In genomic region chr1:961132-961652, GRCh38 we compare ENCODE assay signal across 9 cellular contexts. TPM values are rescaled to one million over a fixed set of nuclear protein-coding genes. Genes with fewer than 3 reads are reported as not detected.
DNase-seq lines count a peak whose midpoint lies in the region; ATAC-seq and TF ChIP-seq lines count a peak whose summit lies in the region.
"Had no signal": no experiment of that assay in that cellular context is flagged by ENCODE, and none has a peak within 500 bp of the region (broad histone marks: within the 10 kb centered on the region; RNA-seq: fewer than 3 reads in every experiment).

No MANE protein-coding gene starts in this region.

- H3K9me3 ChIP-seq in right atrium auricular region (no peaks in the 10 kb centered on the region), ascending aorta (no peaks in the 10 kb centered on the region), vagina (no peaks in the 10 kb centered on the region)

- H3K27ac ChIP-seq in right atrium auricular region (no peak overlapping the region), ascending aorta (no peak overlapping the region), vagina (peak overlapping the region; percentile 48)

- H3K27me3 ChIP-seq in right atrium auricular region (no peaks in the 10 kb centered on the region), ascending aorta (no peaks in the 10 kb centered on the region), vagina (no peaks in the 10 kb centered on the region)

- peaks cover 0 to 39% of the 10 kb centered on the region in 2 donors for H3K4me1 ChIP-seq in right atrium auricular region
- H3K4me1 ChIP-seq in ascending aorta: peaks cover 10 to 29% of the 10 kb centered on the region in 2 donors
- peaks cover 38% of the 10 kb centered on the region for H3K4me1 ChIP-seq in vagina

- DNase-seq in right atrium auricular region (ENCODE audit: low spot score) (no peak), Right ventricle myocardium superior (no peak), ascending aorta (ENCODE audit: low spot score in 2 of 2) (no peak), lung microvascular endothelial cell (ENCODE audit: low read depth in 2 of 2) (peak; percentile 16 to 31), vagina (ENCODE audit: extremely low spot score in 2 of 2) (no peak)

- ATAC-seq in Right ventricle myocardium superior (ENCODE audit: poor library complexity) (no peak), HG02610 (IDR thresholded peaks at IDR 0.05; ENCODE audit: unreplicated experiment) (no peak), GM21723 (IDR thresholded peaks at IDR 0.05; ENCODE audit: unreplicated experiment) (no peak), HG03378 (IDR thresholded peaks at IDR 0.05; ENCODE audit: unreplicated experiment) (no peak)

- H3K36me3 ChIP-seq in right atrium auricular region (peaks cover 7% of the 10 kb centered on the region), ascending aorta (peaks cover 8 to 20% of the 10 kb centered on the region in 2 donors), vagina (peaks cover 0 to 12% of the 10 kb centered on the region in 2 donors)

- H3K4me3 ChIP-seq in right atrium auricular region (peak overlapping the region; percentile 88 to 100), ascending aorta (peak overlapping the region; percentile 89 to 92), vagina (peak overlapping the region; percentile 96 to 97)

- TF ChIP-seq CTCF in right atrium auricular region (IDR thresholded peaks at IDR 0.05): no peak
- no peak for TF ChIP-seq CTCF in ascending aorta (IDR thresholded peaks at IDR 0.05)
- no peak for TF ChIP-seq CTCF in vagina (IDR thresholded peaks at IDR 0.05)

- TF ChIP-seq POLR2A in vagina (IDR thresholded peaks at IDR 0.05): no peak

- intact Hi-C loops in Right ventricle myocardium superior (cut with DNase I) (no loop called here), ascending aorta (cut with DNase I) (no loop called here), vagina (cut with DNase I) (loop anchor here (5.0 kb wide), 1 partner anchor 54 kb away; no protein-coding TSS in a partner anchor)

RNA-seq across cellular contexts. Expression of gene KLHL17, which starts 0.8 kb away (rescaled TPM):
- total RNA-seq in right atrium auricular region (1 to 10 TPM; 2.4 to 2.9 TPM), Right ventricle myocardium superior (5.6 TPM), ascending aorta (16.6 TPM), lung microvascular endothelial cell (2.2 and 3.6 TPM in 2 replicates), vagina (19.6 TPM)

RNA-seq across cellular contexts. Expression of gene NOC2L, which starts 2.1 kb away (rescaled TPM):
- total RNA-seq in right atrium auricular region (10 to 100 TPM; 29.5 to 38.8 TPM), Right ventricle myocardium superior (42.8 TPM), ascending aorta (33.2 TPM), lung microvascular endothelial cell (51.4 and 58.3 TPM in 2 replicates), vagina (42.5 TPM)

RNA-seq across cellular contexts. Expression of gene PLEKHN1, which starts 5.1 kb away (rescaled TPM):
- under 1 TPM in 1 of 2 donors, not detected in 1; 0.59 TPM for total RNA-seq in right atrium auricular region
- not detected for total RNA-seq in Right ventricle myocardium superior
- total RNA-seq in ascending aorta: not detected
- total RNA-seq in lung microvascular endothelial cell: under 0.01 and 0.22 TPM in 2 replicates
- total RNA-seq in vagina: 15.2 TPM

RNA-seq across cellular contexts. Expression of gene PERM1, which starts 20.7 kb away (rescaled TPM):
- total RNA-seq in right atrium auricular region (10 to 100 TPM; 22.0 to 61.8 TPM), Right ventricle myocardium superior (170 TPM), ascending aorta (not detected), lung microvascular endothelial cell (not detected in 2 replicates), vagina (not detected)

RNA-seq across cellular contexts. Expression of gene SAMD11, which starts 37.5 kb away (rescaled TPM):
- total RNA-seq in right atrium auricular region: 1 to 10 TPM; 2.7 to 6.4 TPM
- total RNA-seq in Right ventricle myocardium superior: 1.5 TPM
- 9.7 TPM for total RNA-seq in ascending aorta
- total RNA-seq in lung microvascular endothelial cell: not detected in 2 replicates
- total RNA-seq in vagina: 33.9 TPM
- total RNA-seq: SK-MEL-5 had no signal

Comparison
In these comparisons a context has a peak if more than half of its experiments do, and no peak if none do; other contexts are left out.
1. DNase-seq: peak in lung microvascular endothelial cell (2 of 2); none in right atrium auricular region (single experiment), Right ventricle myocardium superior (single experiment), ascending aorta (0 of 2) and vagina (0 of 2).
2. RNA of gene PLEKHN1, which starts 5.1 kb away (total RNA-seq): 15.2 TPM in vagina (single experiment); 0.59 TPM in right atrium auricular region, not detected in Right ventricle myocardium superior (single experiment), not detected in ascending aorta (single experiment) and under 0.01 to 0.22 TPM in lung microvascular endothelial cell; every median in the first group is over 10 times any median in the second.
3. Peak in every context shown above with its lines, with median percentiles within 50 percentile points of each other: H3K4me3 ChIP-seq.